Comparison of ENCODE assay signal across 15 cellular contexts in genomic region chr21:35212393-35213127, GRCh38.
A peak's percentile ranks its signal among the peaks of the same experiment; 100 is the strongest.
DNase-seq lines count a peak whose midpoint lies in the region; ATAC-seq, FAIRE-seq and TF ChIP-seq lines count a peak whose summit lies in the region.
"Had no signal": no experiment of that assay in that cellular context is flagged by ENCODE, and none has a peak within 500 bp of the region (broad histone marks: within the 10 kb centered on the region; RNA-seq: fewer than 3 reads in every experiment).

No MANE protein-coding gene starts in this region.

- peaks cover 42% of the 10 kb centered on the region for H3K4me1 Mint-ChIP-seq in astrocyte (ENCODE audit: low read depth, unreplicated experiment)
- H3K4me1 Mint-ChIP-seq in CD8-positive, alpha-beta T cell (ENCODE audit: low read depth) = no peaks in the 10 kb centered on the region

- intact Hi-C loops in stomach (cut with DNase I; ENCODE audit: low total_unique reads) = no loop called here
- intact Hi-C loops in adrenal gland (cut with DNase I) = no loop called here
- intact Hi-C loops in CD8-positive, alpha-beta T cell (cut with DNase I, micrococcal nuclease) = loop anchor here in 1 of 2 experiments (5.0 kb wide), 1 partner anchor 45 kb away; no protein-coding TSS in a partner anchor

- peak overlapping the region; percentile 16 for H2AFZ ChIP-seq in astrocyte (ENCODE audit: low read depth, low read length)

- peaks cover 5% of the 10 kb centered on the region for H3K9me3 Mint-ChIP-seq in astrocyte (ENCODE audit: unreplicated experiment)
- H3K9me3 Mint-ChIP-seq in CD8-positive, alpha-beta T cell = peaks cover 12% of the 10 kb centered on the region

- ATAC-seq in CD8-positive, alpha-beta T cell = no peak

- H3K79me2 ChIP-seq in astrocyte (ENCODE audit: insufficient read depth, low read length) = no peaks in the 10 kb centered on the region

- H3K9me3 ChIP-seq in astrocyte (ENCODE audit: insufficient read depth, low read depth, low read length) = no peaks in the 10 kb centered on the region
- no peaks in the 10 kb centered on the region for H3K9me3 ChIP-seq in right atrium auricular region
- H3K9me3 ChIP-seq in stomach = no peaks in the 10 kb centered on the region
- H3K9me3 ChIP-seq in adrenal gland (replicated peaks in 1 of 3) = no peaks in the 10 kb centered on the region
- no peaks in the 10 kb centered on the region for H3K9me3 ChIP-seq in CD8-positive, alpha-beta T cell (ENCODE audit: low read length)
- H3K9me3 ChIP-seq: Peyer's patch, testis had no signal

- H3K4me3 ChIP-seq in astrocyte (ENCODE audit: insufficient read depth, low read depth, low read length) = no peak overlapping the region
- H3K4me3 ChIP-seq in right atrium auricular region = no peak overlapping the region
- no peak overlapping the region for H3K4me3 ChIP-seq in stomach
- H3K4me3 ChIP-seq in adrenal gland = no peak overlapping the region
- H3K4me3 ChIP-seq in CD8-positive, alpha-beta T cell (ENCODE audit: low read depth, low read length) = no peak overlapping the region
- H3K4me3 ChIP-seq: Peyer's patch, testis had no signal

- H3K36me3 Mint-ChIP-seq in astrocyte (ENCODE audit: low read depth, unreplicated experiment) = no peaks in the 10 kb centered on the region
- H3K36me3 Mint-ChIP-seq in CD8-positive, alpha-beta T cell = no peaks in the 10 kb centered on the region
- H3K36me3 Mint-ChIP-seq: activated CD4-positive, alpha-beta memory T cell treated with anti-CD3 and anti-CD28 coated beads for 36 hours had no signal

- 60 to 84% (median 73%) methylated on average over 3 of the region's 3 CpGs for WGBS in stomach, 5 donors
- WGBS in adrenal gland, 4 donors = 36 to 48% (median 41%) methylated on average over 3 of the region's 3 CpGs

- no peak overlapping the region for H3K4me3 Mint-ChIP-seq in astrocyte (ENCODE audit: unreplicated experiment)
- H3K4me3 Mint-ChIP-seq in CD8-positive, alpha-beta T cell = no peak overlapping the region
- H3K4me3 Mint-ChIP-seq: activated CD4-positive, alpha-beta memory T cell treated with anti-CD3 and anti-CD28 coated beads for 36 hours had no signal

- H3K27me3 ChIP-seq in astrocyte (ENCODE audit: insufficient read depth, low read length) = no peaks in the 10 kb centered on the region
- H3K27me3 ChIP-seq in right atrium auricular region = no peaks in the 10 kb centered on the region
- no peaks in the 10 kb centered on the region for H3K27me3 ChIP-seq in stomach
- no peaks in the 10 kb centered on the region for H3K27me3 ChIP-seq in adrenal gland
- no peaks in the 10 kb centered on the region for H3K27me3 ChIP-seq in CD8-positive, alpha-beta T cell (ENCODE audit: insufficient read depth, low read length)
- H3K27me3 ChIP-seq: Peyer's patch, testis had no signal

- TF ChIP-seq CTCF in astrocyte (IDR thresholded peaks at IDR 0.05; ENCODE audit: insufficient read depth, low read depth, low read length) (no peak), right atrium auricular region (IDR thresholded peaks at IDR 0.05) (no peak), stomach (IDR thresholded peaks at IDR 0.05) (no peak), adrenal gland (IDR thresholded peaks at IDR 0.05) (no peak)
- TF ChIP-seq CTCF in CD8-positive, alpha-beta T cell (IDR thresholded peaks at IDR 0.05) = no peak

- DNase-seq in HT1080 (ENCODE audit: low read depth) (peak; percentile 83), astrocyte (ENCODE audit: low read depth) (peak; percentile 84), right atrium auricular region (ENCODE audit: low spot score) (no peak), stomach (no peak), adrenal gland (no peak), glomerular visceral epithelial cell (ENCODE audit: extremely low spot score) (no peak), NCI-H446 treated with DMSO at 0.1 percent for 48 hours (lab: John Stamatoyannopoulos, UW) (no peak)
- no peak for DNase-seq in CD8-positive, alpha-beta T cell
- DNase-seq: activated CD4-positive, alpha-beta memory T cell treated with anti-CD3 and anti-CD28 coated beads for 36 hours; activated naive CD4-positive, alpha-beta T cell; Calu3; erythroblast; NCI-H2227 treated with DMSO at 0.1 percent for 48 hours; Peyer's patch; testis had no signal

- TF ChIP-seq POLR2A in stomach (IDR thresholded peaks at IDR 0.05) (no peak), adrenal gland (IDR thresholded peaks at IDR 0.05) (no peak)

- H3K27me3 Mint-ChIP-seq in astrocyte (ENCODE audit: low read depth, unreplicated experiment) = no peaks in the 10 kb centered on the region
- H3K27me3 Mint-ChIP-seq in CD8-positive, alpha-beta T cell (ENCODE audit: low read depth) = no peaks in the 10 kb centered on the region
- H3K27me3 Mint-ChIP-seq: activated CD4-positive, alpha-beta memory T cell treated with anti-CD3 and anti-CD28 coated beads for 36 hours had no signal

- peak overlapping the region; percentile 2 for H3K9ac ChIP-seq in astrocyte (ENCODE audit: low read length)

- H4K20me1 ChIP-seq in astrocyte (ENCODE audit: insufficient read depth, low read length) = no peaks in the 10 kb centered on the region

- TF ChIP-seq EP300 in stomach (IDR thresholded peaks at IDR 0.05) = no peak

- peak overlapping the region; percentile 60 for H3K4me2 ChIP-seq in astrocyte (ENCODE audit: low read length)

- peak overlapping the region; percentile 51 for H3K27ac ChIP-seq in astrocyte (ENCODE audit: low read depth, low read length)
- peak overlapping the region; percentile 9 to 42 for H3K27ac ChIP-seq in right atrium auricular region
- peak overlapping the region in 3 of 5 donors; percentile 4 to 33 (median 13) for H3K27ac ChIP-seq in stomach
- peak overlapping the region in 1 of 5 donors; percentile 36 for H3K27ac ChIP-seq in adrenal gland
- no peak overlapping the region for H3K27ac ChIP-seq in CD8-positive, alpha-beta T cell (ENCODE audit: low read depth, low read length)
- H3K27ac ChIP-seq: testis had no signal

- POLR2A ChIA-PET in CD8-positive, alpha-beta T cell (lab: Charles Lee) = no interaction called here

- FAIRE-seq in astrocyte (lab: Jason Lieb, UNC) = no peak

- CTCF ChIA-PET in CD8-positive, alpha-beta T cell (lab: Charles Lee) = no interaction called here

- H3K36me3 ChIP-seq in astrocyte (ENCODE audit: insufficient read depth, low read length) (no peaks in the 10 kb centered on the region), right atrium auricular region (no peaks in the 10 kb centered on the region), stomach (no peaks in the 10 kb centered on the region), adrenal gland (replicated peaks in 1 of 2) (no peaks in the 10 kb centered on the region)
- no peaks in the 10 kb centered on the region for H3K36me3 ChIP-seq in CD8-positive, alpha-beta T cell (ENCODE audit: insufficient read depth, low read length)
- H3K36me3 ChIP-seq: Peyer's patch had no signal

- peaks cover 39% of the 10 kb centered on the region for H3K4me1 ChIP-seq in astrocyte (ENCODE audit: insufficient read depth, low read length)
- H3K4me1 ChIP-seq in right atrium auricular region = peaks cover 0 to 24% of the 10 kb centered on the region in 2 donors
- H3K4me1 ChIP-seq in stomach = no peaks in the 10 kb centered on the region
- no peaks in the 10 kb centered on the region for H3K4me1 ChIP-seq in adrenal gland (replicated peaks in 1 of 2)
- H3K4me1 ChIP-seq in CD8-positive, alpha-beta T cell (ENCODE audit: insufficient read depth, low read length) = no peaks in the 10 kb centered on the region
- H3K4me1 ChIP-seq: Peyer's patch, testis had no signal

- H3K27ac Mint-ChIP-seq in astrocyte (ENCODE audit: unreplicated experiment) = peak overlapping the region; percentile 78
- H3K27ac Mint-ChIP-seq in CD8-positive, alpha-beta T cell = no peak overlapping the region
- H3K27ac Mint-ChIP-seq: activated CD4-positive, alpha-beta memory T cell treated with anti-CD3 and anti-CD28 coated beads for 36 hours had no signal

Comparison
In these comparisons a context has a peak if more than half of its experiments do, and no peak if none do; other contexts are left out.
1. DNase-seq: peak in HT1080 (single experiment) and astrocyte (single experiment); none in right atrium auricular region (single experiment), stomach (single experiment), adrenal gland (0 of 7), CD8-positive, alpha-beta T cell (0 of 7), glomerular visceral epithelial cell (single experiment) and NCI-H446 treated with DMSO at 0.1 percent for 48 hours (single experiment).